In genomic region chr15:59545573-59545972, GRCh38 we compare ENCODE assay signal across 18 cellular contexts.
"Had no signal": no experiment of that assay in that cellular context is flagged by ENCODE, and none has a peak within 500 bp of the region (broad histone marks: within the 10 kb centered on the region; RNA-seq: fewer than 3 reads in every experiment).

No MANE protein-coding gene starts in this region.

- ATAC-seq: activated CD4-positive, alpha-beta T cell treated with anti-CD3 and anti-CD28 coated beads for 36 hours; activated T-cell treated with anti-CD3 and anti-CD28 coated beads, Interleukin-2, amount 50 U/mL, for 72 hours; foreskin keratinocyte; left lung; natural killer cell had no signal

- H3K4me1 ChIP-seq: foreskin keratinocyte, left lung, thyroid gland had no signal

- DNase-seq: activated B cell treated with CpG ODN at 0.5 μM for 24 hours; activated CD4-positive, alpha-beta T cell treated with anti-CD3 and anti-CD28 coated beads for 36 hours; activated CD4-positive, alpha-beta T cell treated with anti-CD3 and anti-CD28 coated beads, Interleukin-2, amount 50 U/mL, for 48 hours; activated effector memory CD4-positive, alpha-beta T cell treated with Interleukin-2 at 50 U/mL for 16 hours; activated naive CD4-positive, alpha-beta T cell treated with anti-CD3 and anti-CD28 coated beads for 36 hours; activated T-cell treated with anti-CD3 and anti-CD28 coated beads, Interleukin-2, amount 50 U/mL, for 72 hours; cerebellar nuclear complex; cortex of kidney; foreskin keratinocyte; left lung; natural killer cell; retina; stimulated activated CD4-positive, alpha-beta T cell treated with anti-CD3 and anti-CD28 coated beads, Interleukin-12 subunit alpha, Interleukin-12 subunit beta, amount 100 ng/mL, for 4 hours; stimulated activated CD4-positive, alpha-beta T cell treated with anti-CD3 and anti-CD28 coated beads, Interleukin-1b, Interleukin-23, amount 100 ng/mL, for 48 hours; substantia nigra; T-helper 9 cell; thyroid gland had no signal

- H3K36me3 ChIP-seq: left lung, thyroid gland had no signal

- H3K27me3 ChIP-seq: left lung, thyroid gland had no signal

- H3K27ac ChIP-seq: epithelial cell of prostate, foreskin keratinocyte, left lung, thyroid gland had no signal

- H3K9me3 ChIP-seq: left lung, thyroid gland had no signal

- H3K4me3 ChIP-seq: left lung, thyroid gland had no signal
